8 cellular contexts compared by ENCODE assay signal in genomic region chr18:44680271-44681038, GRCh38. TPM values are rescaled to one million over a fixed set of nuclear protein-coding genes. Genes with fewer than 3 reads are reported as not detected.
DNase-seq lines count a peak whose midpoint lies in the region; ATAC-seq and TF ChIP-seq lines count a peak whose summit lies in the region.

TSS of gene SETBP1 (plus strand) at chr18:44680888. CDS start at chr18:44701347, 20,459 bp downstream.

- H3K36me3 Mint-ChIP-seq in HFFc6 (ENCODE audit: low read depth) (no peaks in the 10 kb centered on the region), glutamatergic neuron (ENCODE audit: unreplicated experiment) (no peaks in the 10 kb centered on the region)
- H3K36me3 Mint-ChIP-seq in activated naive CD4-positive, alpha-beta T cell treated with anti-CD3 and anti-CD28 coated beads, Interleukin-2, amount 10 ng/mL, durations not matched to agents 7 days and 5 days = peaks cover 6% of the 10 kb centered on the region

- ATAC-seq in HG03521 (IDR thresholded peaks at IDR 0.05; ENCODE audit: unreplicated experiment) = no peak

- H3K36me3 ChIP-seq in neutrophil (no peaks in the 10 kb centered on the region), urinary bladder (ENCODE audit: insufficient read depth) (no peaks in the 10 kb centered on the region)

- H3K4me1 ChIP-seq in neutrophil (ENCODE audit: control insufficient read depth in 1 of 2, insufficient read depth in 1 of 2, low read depth in 1 of 2, low read length in 1 of 2) (peaks cover 12 to 20% of the 10 kb centered on the region in 2 experiments), urinary bladder (ENCODE audit: insufficient read depth) (no peaks in the 10 kb centered on the region)

- H3K27ac Mint-ChIP-seq in HFFc6 (no peak within 1 kb of the TSS), glutamatergic neuron (ENCODE audit: unreplicated experiment) (peak within 1 kb of the TSS; percentile 91)
- H3K27ac Mint-ChIP-seq in activated naive CD4-positive, alpha-beta T cell treated with anti-CD3 and anti-CD28 coated beads, Interleukin-2, amount 10 ng/mL, durations not matched to agents 7 days and 5 days = peak within 1 kb of the TSS; percentile 42

- H3K9me3 ChIP-seq in neutrophil = no peaks in the 10 kb centered on the region

- no peak within 1 kb of the TSS for H3K27ac ChIP-seq in neutrophil
- peak within 1 kb of the TSS; percentile 78 for H3K27ac ChIP-seq in urinary bladder (ENCODE audit: low read depth)

- peaks cover 94% of the 10 kb centered on the region for H3K27me3 ChIP-seq in neutrophil

- CTCF ChIA-PET in activated naive CD4-positive, alpha-beta T cell treated with anti-CD3 and anti-CD28 coated beads, Interleukin-2, amount 10 ng/mL, durations not matched to agents 7 days and 5 days (lab: Charles Lee) = interaction anchor here (1.8 kb wide), 1 partner anchor 532 kb away, joined by 9 read pairs; no protein-coding TSS in a partner anchor

- H3K27me3 Mint-ChIP-seq in HFFc6 (ENCODE audit: insufficient read depth) (no peaks in the 10 kb centered on the region; the same call in none of the 2 replicates), glutamatergic neuron (ENCODE audit: unreplicated experiment) (peaks cover 4% of the 10 kb centered on the region)
- H3K27me3 Mint-ChIP-seq in activated naive CD4-positive, alpha-beta T cell treated with anti-CD3 and anti-CD28 coated beads, Interleukin-2, amount 10 ng/mL, durations not matched to agents 7 days and 5 days = peaks cover 23% of the 10 kb centered on the region

- TF ChIP-seq CTCF in HFFc6 (IDR thresholded peaks at IDR 0.05) (no peak), glutamatergic neuron (IDR thresholded peaks at IDR 0.05; ENCODE audit: partially characterized antibody, unreplicated experiment) (no peak), neutrophil (IDR thresholded peaks at IDR 0.05) (no peak)

- H3K4me3 ChIP-seq in neutrophil (ENCODE audit: low read depth in 1 of 2, low read length in 1 of 2) = peak within 1 kb of the TSS; percentile 45 to 47
- H3K4me3 ChIP-seq in urinary bladder (ENCODE audit: low read depth, low read length) = peak within 1 kb of the TSS; percentile 88

- DNase-seq in DMS 273 treated with DMSO at 0.1 percent for 48 hours (lab: John Stamatoyannopoulos, UW) (peak; percentile 84), HFFc6 (no peak), NCI-H748 (lab: John Stamatoyannopoulos, UW; ENCODE audit: unreplicated experiment) (peak; percentile 93), glutamatergic neuron (peak; percentile 83)
- peak; percentile 35 for DNase-seq in activated naive CD4-positive, alpha-beta T cell treated with anti-CD3 and anti-CD28 coated beads, Interleukin-2, amount 10 ng/mL, durations not matched to agents 7 days and 5 days

- H3K4me1 Mint-ChIP-seq in HFFc6 (ENCODE audit: low read depth) (no peaks in the 10 kb centered on the region; the same call in none of the 2 replicates), glutamatergic neuron (ENCODE audit: low read depth, unreplicated experiment) (peaks cover 13% of the 10 kb centered on the region)
- H3K4me1 Mint-ChIP-seq in activated naive CD4-positive, alpha-beta T cell treated with anti-CD3 and anti-CD28 coated beads, Interleukin-2, amount 10 ng/mL, durations not matched to agents 7 days and 5 days = peaks cover 2% of the 10 kb centered on the region

- WGBS in urinary bladder = under 1% methylated on average over 65 of the region's 65 CpGs

- peak within 1 kb of the TSS; percentile 79 for H3K4me3 Mint-ChIP-seq in HFFc6
- H3K4me3 Mint-ChIP-seq in activated naive CD4-positive, alpha-beta T cell treated with anti-CD3 and anti-CD28 coated beads, Interleukin-2, amount 10 ng/mL, durations not matched to agents 7 days and 5 days = peak within 1 kb of the TSS; percentile 73
- peak within 1 kb of the TSS; percentile 79 for H3K4me3 Mint-ChIP-seq in glutamatergic neuron (ENCODE audit: unreplicated experiment)

- H3K9me3 Mint-ChIP-seq in HFFc6 = no peaks in the 10 kb centered on the region
- no peaks in the 10 kb centered on the region for H3K9me3 Mint-ChIP-seq in activated naive CD4-positive, alpha-beta T cell treated with anti-CD3 and anti-CD28 coated beads, Interleukin-2, amount 10 ng/mL, durations not matched to agents 7 days and 5 days
- peaks cover 7% of the 10 kb centered on the region for H3K9me3 Mint-ChIP-seq in glutamatergic neuron (ENCODE audit: unreplicated experiment)

RNA-seq across cellular contexts. Expression of gene SETBP1, which starts in this region (rescaled TPM):
- total RNA-seq in HFFc6 (2021; fragmentation: NEBNext Ultra II Directional; extraction: Animal tissue kit (Norgen Biotek cat#: 25700)) = under 1 TPM; 0.03 to 0.40 (median 0.09) TPM
- 83.3 TPM for total RNA-seq in glutamatergic neuron (ENCODE audit: unreplicated experiment)
- 46.7 TPM for total RNA-seq in urinary bladder
- polyA plus RNA-seq in urinary bladder = 12.6 TPM

Comparison
In these comparisons a context has a peak if more than half of its experiments do, and no peak if none do; other contexts are left out.
1. RNA of gene SETBP1 (total RNA-seq): 83.3 TPM in glutamatergic neuron (single experiment) and 46.7 TPM in urinary bladder (single experiment); 0.03 to 0.40 TPM in HFFc6; every median in the first group is over 10 times any median in the second.
2. Peak in every context shown above with its lines, with median percentiles within 50 percentile points of each other: H3K4me3 Mint-ChIP-seq.